19 cellular contexts compared by ENCODE assay signal in the genomic region with DNA sequence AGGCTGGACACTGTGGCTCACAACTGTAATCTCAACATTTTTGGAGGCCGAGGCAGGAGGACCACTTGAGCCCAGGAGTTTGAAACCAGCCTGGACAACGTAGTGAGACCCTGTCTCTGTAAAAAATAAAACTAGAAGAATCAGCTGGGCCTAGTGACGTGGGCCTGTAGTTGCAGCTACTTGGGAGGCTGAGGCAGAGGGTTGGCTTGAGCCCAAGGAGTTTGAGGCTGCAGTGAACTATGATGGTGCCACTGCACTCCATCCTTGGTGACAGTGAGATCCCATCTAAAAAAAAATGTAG. TPM values are rescaled to one million over a fixed set of nuclear protein-coding genes. Genes with fewer than 3 reads are reported as not detected.
DNase-seq lines count a peak whose midpoint lies in the region; ATAC-seq and TF ChIP-seq lines count a peak whose summit lies in the region.
"Had no signal": no experiment of that assay in that cellular context is flagged by ENCODE, and none has a peak within 500 bp of the region (broad histone marks: within the 10 kb centered on the region; RNA-seq: fewer than 3 reads in every experiment).

No MANE protein-coding gene starts in this region.

- intact Hi-C loops in OCI-LY7 (cut with micrococcal nuclease; ENCODE audit: unreplicated experiment): no loop called here
- intact Hi-C loops in esophagus muscularis mucosa (cut with DNase I): no loop called here
- intact Hi-C loops in spleen (cut with DNase I; ENCODE audit: low total_unique reads): loop anchor here (10.0 kb wide), 1 partner anchor 56 kb away; no protein-coding TSS in a partner anchor
- intact Hi-C loops in left colon (cut with DNase I, micrococcal nuclease): no loop called here

- peak overlapping the region in 1 of 10 experiments; percentile 53; a peak in 1 of 20 replicates for H3K4me3 ChIP-seq in BLaER1 treated with 17β-estradiol and CSF1 and Interleukin-3, amounts not matched to agents 10 nM and 100 nM
- no peak overlapping the region for H3K4me3 ChIP-seq in OCI-LY7 (ENCODE audit: low read depth, low read length, poor library complexity, severe bottlenecking)
- H3K4me3 ChIP-seq in esophagus muscularis mucosa: no peak overlapping the region
- no peak overlapping the region for H3K4me3 ChIP-seq in spleen
- H3K4me3 ChIP-seq: SK-N-MC had no signal

- POLR2A ChIA-PET in OCI-LY7 (lab: Charles Lee): no interaction called here

- no peak for TF ChIP-seq POLR2A in esophagus muscularis mucosa (IDR thresholded peaks at IDR 0.05; ENCODE audit: low read depth)
- TF ChIP-seq POLR2A in spleen (IDR thresholded peaks at IDR 0.05): no peak

- H3K9ac ChIP-seq in BLaER1 treated with 17β-estradiol and CSF1 and Interleukin-3, amounts not matched to agents 10 nM and 100 nM: peak overlapping the region in 1 of 11 experiments; percentile 63; a peak in 3 of 22 replicates

- H3K27me3 ChIP-seq in BLaER1 treated with 17β-estradiol and CSF1 and Interleukin-3, amounts not matched to agents 10 nM and 100 nM: peaks cover 0 to 4% (median 0%) of the 10 kb centered on the region in 11 experiments; a peak in 1 of 22 replicates
- H3K27me3 ChIP-seq in esophagus muscularis mucosa: no peaks in the 10 kb centered on the region
- peaks cover 0 to 42% (median 0%) of the 10 kb centered on the region in 7 donors for H3K27me3 ChIP-seq in spleen (replicated peaks in 1 of 7)

- BruUV-seq in OCI-LY7 (replicated peaks; lab: Mats Ljungman, UMichigan): no TSS peak

- WGBS in esophagus muscularis mucosa: 81% methylated on average over 2 of the region's 3 CpGs
- 63 to 92% (median 87%) methylated on average over 3 of the region's 3 CpGs for WGBS in spleen, 5 donors

- no peak for ATAC-seq in GM19452 (IDR thresholded peaks at IDR 0.05; ENCODE audit: unreplicated experiment)
- ATAC-seq in left colon: no peak
- ATAC-seq: CD8-positive, alpha-beta T cell had no signal

- no peaks in the 10 kb centered on the region for H3K79me2 ChIP-seq in OCI-LY7 (ENCODE audit: insufficient read depth, low read depth, low read length)

- no peak for TF ChIP-seq EP300 in esophagus muscularis mucosa (IDR thresholded peaks at IDR 0.05)

- no peaks in the 10 kb centered on the region for H3K36me3 ChIP-seq in BLaER1 treated with 17β-estradiol and CSF1 and Interleukin-3, amounts not matched to agents 10 nM and 100 nM
- H3K36me3 ChIP-seq in OCI-LY7 (ENCODE audit: insufficient read depth, low read length) (no peaks in the 10 kb centered on the region), esophagus muscularis mucosa (no peaks in the 10 kb centered on the region), spleen (no peaks in the 10 kb centered on the region)

- H3K9me2 ChIP-seq in OCI-LY7 (ENCODE audit: insufficient read depth, low read length): no peaks in the 10 kb centered on the region

- H3K4me2 ChIP-seq in BLaER1 treated with 17β-estradiol and CSF1 and Interleukin-3, amounts not matched to agents 10 nM and 100 nM: peak overlapping the region; percentile 67 to 97 (median 86)
- peak overlapping the region; percentile 75 for H3K4me2 ChIP-seq in OCI-LY7 (ENCODE audit: low read length)

- no peak overlapping the region for H2AFZ ChIP-seq in OCI-LY7 (ENCODE audit: low read length)

- H4K20me1 ChIP-seq in BLaER1 treated with 17β-estradiol and CSF1 and Interleukin-3, amounts not matched to agents 10 nM and 100 nM: no peaks in the 10 kb centered on the region
- no peaks in the 10 kb centered on the region for H4K20me1 ChIP-seq in OCI-LY7 (ENCODE audit: insufficient read depth, low read length)

- peaks cover 51 to 91% (median 87%) of the 10 kb centered on the region in 10 experiments for H3K4me1 ChIP-seq in BLaER1 treated with 17β-estradiol and CSF1 and Interleukin-3, amounts not matched to agents 10 nM and 100 nM
- peaks cover 43% of the 10 kb centered on the region for H3K4me1 ChIP-seq in OCI-LY7 (ENCODE audit: insufficient read depth, low read length, poor library complexity, severe bottlenecking)
- H3K4me1 ChIP-seq in esophagus muscularis mucosa: peaks cover 63 to 74% (median 71%) of the 10 kb centered on the region in 4 donors
- H3K4me1 ChIP-seq in spleen: peaks cover 27 to 65% (median 52%) of the 10 kb centered on the region in 6 donors

- H3K9me3 ChIP-seq in BLaER1 treated with 17β-estradiol and CSF1 and Interleukin-3, amounts not matched to agents 10 nM and 100 nM (replicated peaks in 1 of 11): no peaks in the 10 kb centered on the region
- H3K9me3 ChIP-seq in OCI-LY7 (ENCODE audit: low read length) (no peaks in the 10 kb centered on the region), esophagus muscularis mucosa (no peaks in the 10 kb centered on the region), spleen (no peaks in the 10 kb centered on the region)

- CTCF ChIA-PET in OCI-LY7 (lab: Charles Lee; ENCODE audit: unreplicated experiment): no interaction called here

- 0 out of 22 replicates have a peak overlapping the region, but pooled peaks of 1 of the 11 experiments have one; percentile 63 for H3K27ac ChIP-seq in BLaER1 treated with 17β-estradiol and CSF1 and Interleukin-3, amounts not matched to agents 10 nM and 100 nM
- no peak overlapping the region for H3K27ac ChIP-seq in OCI-LY7 (ENCODE audit: low read depth, low read length, poor library complexity, severe bottlenecking)
- peak overlapping the region; percentile 61 to 67 (median 66) for H3K27ac ChIP-seq in esophagus muscularis mucosa (replicated peaks in 1 of 4)
- H3K27ac ChIP-seq in spleen: peak overlapping the region in 6 of 8 donors; percentile 47 to 85 (median 76)
- H3K27ac ChIP-seq: SK-N-MC had no signal

- TF ChIP-seq CTCF in OCI-LY7 (conservative IDR thresholded peaks at IDR 0.05; ENCODE audit: low read length): no peak
- no peak for TF ChIP-seq CTCF in esophagus muscularis mucosa (IDR thresholded peaks at IDR 0.05)
- TF ChIP-seq CTCF in spleen (IDR thresholded peaks at IDR 0.05 in 8 of 11, conservative IDR thresholded peaks at IDR 0.05 in 3 of 11): no peak

- DNase-seq in OCI-LY7 (ENCODE audit: low spot score): no peak
- DNase-seq in esophagus muscularis mucosa (ENCODE audit: extremely low spot score): no peak
- DNase-seq in spleen: no peak
- DNase-seq in DMS153 (lab: John Stamatoyannopoulos, UW): no peak
- DNase-seq in left colon: no peak
- DNase-seq: AML-193, DND-41, GF-D8, NCI-H146, NCI-H2107, NCI-H226, NCI-H526, PC-3 had no signal

RNA-seq across cellular contexts. Expression of a gene that starts 1.1 kb away (rescaled TPM):
- 15.9 and 16.4 TPM in 2 replicates for total RNA-seq in OCI-LY7 (2014; rRNA removed; shearing (Covaris generic))
- total RNA-seq in OCI-LY7 (2022) (21.5 and 23.0 TPM in 2 replicates), esophagus muscularis mucosa (1 to 10 TPM in 1 of 4 donors, under 1 TPM in 2, not detected in 1; 0.75 to 1.2 (median 0.91) TPM), spleen (1 to 10 TPM in 5 of 7 donors, under 1 TPM in 2; 0.60 to 4.1 (median 1.4) TPM), left colon (1 to 10 TPM; 2.2 to 2.6 TPM)
- polyA plus RNA-seq in spleen: 1 to 10 TPM; 1.9 to 2.7 (median 2.2) TPM
- total RNA-seq: A673; CD8-positive, alpha-beta T cell; HT1080 had no signal

RNA-seq across cellular contexts. Expression of a gene that starts 33.6 kb away (rescaled TPM):
- total RNA-seq in OCI-LY7 (2014; rRNA removed; shearing (Covaris generic)): 4.8 and 5.4 TPM in 2 replicates
- total RNA-seq in OCI-LY7 (2022): 6.8 TPM in 2 replicates
- 1 to 10 TPM; 2.5 to 4.2 (median 3.0) TPM for total RNA-seq in esophagus muscularis mucosa
- 1 to 10 TPM; 3.9 to 7.5 (median 4.5) TPM for total RNA-seq in spleen
- polyA plus RNA-seq in spleen: 1 to 10 TPM; 2.2 to 2.9 (median 2.8) TPM
- total RNA-seq in left colon: 1 to 10 TPM; 4.5 to 4.6 TPM
- total RNA-seq: HT1080 had no signal

RNA-seq across cellular contexts. Expression of a gene that starts 50.7 kb away (rescaled TPM):
- 1.6 and 1.7 TPM in 2 replicates for total RNA-seq in OCI-LY7 (2014; rRNA removed; shearing (Covaris generic))
- total RNA-seq in OCI-LY7 (2022) (1.1 and 1.2 TPM in 2 replicates), esophagus muscularis mucosa (10 to 100 TPM; 34.0 to 51.2 (median 44.1) TPM), spleen (10 to 100 TPM; 31.7 to 88.0 (median 40.2) TPM), left colon (10 to 100 TPM; 32.9 to 47.9 TPM)
- 10 to 100 TPM; 12.0 to 46.7 (median 22.8) TPM for polyA plus RNA-seq in spleen
- total RNA-seq: HT1080 had no signal

Comparison
In these comparisons a context has a peak if more than half of its experiments do, and no peak if none do; other contexts are left out.
1. RNA of a gene that starts 50.7 kb away (total RNA-seq): 34.0 to 51.2 TPM in esophagus muscularis mucosa, 32.9 to 47.9 TPM in left colon and 31.7 to 88.0 TPM in spleen; 1.1 to 1.7 TPM in OCI-LY7; every median in the first group is over 10 times any median in the second.